ENCODE assay signal across 8 cellular contexts in the genomic region with DNA sequence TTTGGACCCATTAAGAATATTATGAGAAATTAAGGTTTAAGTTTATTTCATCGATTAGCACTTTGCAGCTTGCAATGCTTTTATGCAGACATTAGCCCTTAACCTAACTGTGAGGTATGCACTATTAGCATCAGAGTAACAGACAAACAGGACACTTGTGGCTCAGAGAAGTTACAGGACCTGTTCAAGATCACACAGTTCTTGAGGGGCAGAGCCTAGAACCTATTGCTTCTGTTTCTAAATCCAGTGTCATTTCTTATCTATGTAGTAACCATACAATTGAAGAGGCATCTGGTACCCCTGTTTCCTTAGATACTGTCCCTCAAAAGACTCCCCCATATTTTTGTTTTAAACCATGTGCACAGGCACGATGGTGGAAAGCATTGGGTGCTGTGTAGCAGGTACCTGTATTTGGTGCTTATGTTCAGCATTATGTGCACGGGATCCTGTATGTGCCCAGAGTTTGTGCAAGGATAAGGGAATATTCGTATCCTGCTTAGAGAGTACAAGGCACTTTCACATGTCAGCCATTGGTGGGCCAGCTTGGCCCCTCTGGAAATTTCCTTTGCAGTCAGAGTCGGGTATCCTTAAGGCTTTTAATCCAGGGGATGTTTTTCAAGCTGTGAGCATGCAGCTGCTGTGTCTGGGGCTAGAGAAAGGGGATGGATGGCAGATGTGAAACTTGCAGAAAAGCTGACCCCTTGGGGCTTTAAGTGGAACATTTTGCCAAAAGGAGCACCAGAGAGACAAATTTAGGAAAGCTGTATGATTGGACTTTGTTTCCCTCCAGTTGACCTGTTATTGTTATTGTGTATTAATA. TPM values are rescaled to one million over a fixed set of nuclear protein-coding genes. Genes with fewer than 3 reads are reported as not detected.
DNase-seq lines count a peak whose midpoint lies in the region; ATAC-seq and TF ChIP-seq lines count a peak whose summit lies in the region.

No MANE protein-coding gene starts in this region.

- H3K27ac ChIP-seq in A673 (ENCODE audit: low read depth, low read length, poor library complexity, severe bottlenecking), result peak overlapping the region; percentile 85
- H3K27ac ChIP-seq in HUES6 (ENCODE audit: low read depth, low read length), result no peak overlapping the region
- no peak overlapping the region for H3K27ac ChIP-seq in mammary epithelial cell (ENCODE audit: insufficient read depth, low read depth, low read length)

- H4K20me1 ChIP-seq in mammary epithelial cell (ENCODE audit: insufficient read depth, low read length), result no peaks in the 10 kb centered on the region

- peak overlapping the region; percentile 82 for H3K9ac ChIP-seq in HUES6 (ENCODE audit: low read length)
- H3K9ac ChIP-seq in mammary epithelial cell (ENCODE audit: insufficient read depth, low read length), result no peak overlapping the region

- TF ChIP-seq CTCF in A673 (conservative IDR thresholded peaks at IDR 0.05; ENCODE audit: low read depth, low read length) (no peak), mammary epithelial cell (conservative IDR thresholded peaks at IDR 0.05 in 1 of 2, IDR thresholded peaks at IDR 0.05 in 1 of 2; ENCODE audit: extremely low read depth in 1 of 2, insufficient read depth in 1 of 2, low read depth in 1 of 2, low read length in 2 of 2) (no peak)

- H3K4me3 ChIP-seq in A673 (ENCODE audit: low read depth, low read length, poor library complexity, severe bottlenecking) (peak overlapping the region; percentile 81), HUES6 (ENCODE audit: low read depth, low read length) (peak overlapping the region; percentile 90), mammary epithelial cell (replicated peaks in 1 of 3; ENCODE audit: insufficient read depth in 1 of 3, low read depth in 2 of 3, low read length in 3 of 3) (no peak overlapping the region)

- no peaks in the 10 kb centered on the region for H3K79me2 ChIP-seq in mammary epithelial cell (ENCODE audit: insufficient read depth, low read length)

- intact Hi-C loops in A673 (cut with micrococcal nuclease; ENCODE audit: unreplicated experiment), result loop anchor here (10.0 kb wide), 1 partner anchor 211 kb away; the partner anchor contains the start of gene LCLAT1
- intact Hi-C loops in mammary epithelial cell (cut with micrococcal nuclease), result loop anchor here (10.0 kb wide), 1 partner anchor 211 kb away; the partner anchor contains the start of gene LCLAT1

- dilution Hi-C loops in mammary epithelial cell (cut with HindIII; ENCODE audit: low sequenced_read_pairs), result no loop called here

- H3K27me3 ChIP-seq in A673 (replicated peaks; ENCODE audit: insufficient read depth, low read depth, low read length, poor library complexity), result no peaks in the 10 kb centered on the region
- peaks cover 34% of the 10 kb centered on the region for H3K27me3 ChIP-seq in HUES6 (ENCODE audit: control insufficient read depth, insufficient read depth, low read length)
- no peaks in the 10 kb centered on the region for H3K27me3 ChIP-seq in mammary epithelial cell (ENCODE audit: insufficient read depth, low read length)

- no peaks in the 10 kb centered on the region for H3K9me3 ChIP-seq in A673 (ENCODE audit: low read depth, low read length, poor library complexity, severe bottlenecking)
- no peaks in the 10 kb centered on the region for H3K9me3 ChIP-seq in HUES6 (ENCODE audit: control insufficient read depth, insufficient read depth, low read depth, low read length)
- no peaks in the 10 kb centered on the region for H3K9me3 ChIP-seq in mammary epithelial cell (replicated peaks; ENCODE audit: insufficient read depth, low read length)

- peaks cover 14% of the 10 kb centered on the region for H3K4me1 ChIP-seq in A673 (ENCODE audit: insufficient read depth, low read length, poor library complexity, severe bottlenecking)
- peaks cover 28% of the 10 kb centered on the region for H3K4me1 ChIP-seq in HUES6 (ENCODE audit: control insufficient read depth, insufficient read depth, low read length)
- H3K4me1 ChIP-seq in mammary epithelial cell (ENCODE audit: insufficient read depth, low read length), result peaks cover 34% of the 10 kb centered on the region

- BruUV-seq in A673 (replicated peaks; lab: Mats Ljungman, UMichigan) (TSS peak; percentile 25), mammary epithelial cell (replicated peaks; lab: Mats Ljungman, UMichigan) (no TSS peak)

- H3K4me2 ChIP-seq in mammary epithelial cell (ENCODE audit: insufficient read depth, low read depth, low read length), result peak overlapping the region; percentile 96

- no peak for DNase-seq in A673 (ENCODE audit: low spot score)
- DNase-seq in mammary epithelial cell, result no peak
- peak; percentile 60 for DNase-seq in myocyte (ENCODE audit: low read depth)
- no peak for DNase-seq in dermis blood vessel endothelial cell
- no peak for DNase-seq in HK-2 (ENCODE audit: unreplicated experiment)
- no peak for DNase-seq in COLO668 (lab: John Stamatoyannopoulos, UW; ENCODE audit: unreplicated experiment)

- POLR2A ChIA-PET in A673 (lab: Charles Lee; ENCODE audit: low non-redundant PET), result interaction anchor here (0.5 kb wide), 1 partner anchor 1594 kb away, joined by 3 read pairs; no protein-coding TSS in a partner anchor

- H2AFZ ChIP-seq in mammary epithelial cell (ENCODE audit: low read depth, low read length), result no peak overlapping the region

- peaks cover 46% of the 10 kb centered on the region for H3K36me3 ChIP-seq in A673 (ENCODE audit: insufficient read depth, low read length, poor library complexity, severe bottlenecking)
- peaks cover 5% of the 10 kb centered on the region for H3K36me3 ChIP-seq in HUES6 (ENCODE audit: control insufficient read depth, insufficient read depth, low read length)
- no peaks in the 10 kb centered on the region for H3K36me3 ChIP-seq in mammary epithelial cell (ENCODE audit: insufficient read depth, low read length)

- CTCF ChIA-PET in A673 (lab: Charles Lee) (interaction anchor here (1.2 kb wide), 1 partner anchor 478 kb away, joined by 3 read pairs; no protein-coding TSS in a partner anchor), mammary epithelial cell (lab: Charles Lee; ENCODE audit: low non-redundant PET) (no interaction called here)

- in situ Hi-C loops in mammary epithelial cell (cut with MboI; ENCODE audit: low sequenced_read_pairs in 2 of 2), result no loop called here

- no peak for ATAC-seq in HG03108 (IDR thresholded peaks at IDR 0.05; ENCODE audit: unreplicated experiment)

- 22% methylated on average over 5 of the region's 5 CpGs for whole genome bisulfite sequencing in mammary epithelial cell (ENCODE audit: low coverage, missing lambda C conversion rate)

RNA-seq across cellular contexts. Expression of gene LBH, which starts 2.0 kb away (rescaled TPM):
- total RNA-seq in A673 (2021), result 114 and 140 TPM in 2 replicates
- total RNA-seq in mammary epithelial cell, result 10 to 100 TPM in 1 of 2 donors, 1 to 10 TPM in 1; 1.2 to 56.5 TPM
- 2.4 TPM for polyA plus RNA-seq in mammary epithelial cell
- 6.3 TPM for polyA minus RNA-seq in mammary epithelial cell
- 28.8 and 130 TPM in 2 replicates for total RNA-seq in myocyte
- 42.4 TPM for polyA plus RNA-seq in myocyte (2012)
- total RNA-seq in dermis blood vessel endothelial cell, result 25.1 and 49.9 TPM in 2 replicates

Comparison
In these comparisons a context has a peak if more than half of its experiments do, and no peak if none do; other contexts are left out.
1. H3K4me3 ChIP-seq: peak in A673 (single experiment) and HUES6 (single experiment); none in mammary epithelial cell (0 of 3).